ENCODE assay signal across 16 cellular contexts in the genomic region with DNA sequence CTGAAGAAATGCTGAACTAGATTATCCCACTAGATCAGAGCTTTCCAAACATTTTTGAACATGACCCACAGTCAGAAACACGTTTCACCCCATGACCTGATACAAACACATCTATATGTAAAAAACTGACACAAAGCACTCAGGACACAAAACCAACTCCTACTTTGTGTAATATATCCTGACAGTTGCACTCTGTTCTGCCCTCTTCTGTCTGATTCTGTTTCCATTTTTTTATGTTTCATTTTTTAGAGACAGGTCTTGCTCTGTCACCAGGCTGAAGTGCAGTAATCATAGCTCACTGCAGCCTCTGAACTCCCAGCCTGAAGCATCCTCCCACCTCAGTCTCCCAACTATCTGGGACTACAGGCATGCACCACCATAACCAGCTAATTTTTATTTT. TPM values are rescaled to one million over a fixed set of nuclear protein-coding genes. Genes with fewer than 3 reads are reported as not detected.
DNase-seq lines count a peak whose midpoint lies in the region; ATAC-seq and TF ChIP-seq lines count a peak whose summit lies in the region.
"Had no signal": no experiment of that assay in that cellular context is flagged by ENCODE, and none has a peak within 500 bp of the region (broad histone marks: within the 10 kb centered on the region; RNA-seq: fewer than 3 reads in every experiment).

No MANE protein-coding gene starts in this region.

- peaks cover 12% of the 10 kb centered on the region for H3K4me1 Mint-ChIP-seq in T-helper 17 cell
- peaks cover 16 to 40% (median 31%) of the 10 kb centered on the region in 3 donors for H3K4me1 Mint-ChIP-seq in naive B cell

- no peak overlapping the region for H3K4me3 ChIP-seq in DND-41 (ENCODE audit: low read depth in 1 of 2, low read length in 2 of 2)
- H3K4me3 ChIP-seq: BLaER1 treated with 17β-estradiol and CSF1 and Interleukin-3, amounts not matched to agents 10 nM and 100 nM; breast epithelium; heart left ventricle; stomach had no signal

- no peaks in the 10 kb centered on the region for H3K4me1 ChIP-seq in DND-41 (ENCODE audit: insufficient read depth, low read length)
- H3K4me1 ChIP-seq: breast epithelium, stomach had no signal

- H3K36me3 Mint-ChIP-seq in T-helper 17 cell (ENCODE audit: low read depth) (no peaks in the 10 kb centered on the region), naive B cell (peaks cover 0 to 6% of the 10 kb centered on the region in 2 donors)

- H3K27ac ChIP-seq in DND-41 (ENCODE audit: low read length) = no peak overlapping the region
- H3K27ac ChIP-seq: BLaER1 treated with 17β-estradiol and CSF1 and Interleukin-3, amounts not matched to agents 10 nM and 100 nM; breast epithelium; stomach had no signal

- H4K20me1 ChIP-seq in DND-41 (ENCODE audit: insufficient read depth, low read length) = no peaks in the 10 kb centered on the region
- H4K20me1 ChIP-seq: BLaER1 treated with 17β-estradiol and CSF1 and Interleukin-3, amounts not matched to agents 10 nM and 100 nM had no signal

- H3K9me3 ChIP-seq in DND-41 (ENCODE audit: insufficient read depth, low read length, severe bottlenecking) (no peaks in the 10 kb centered on the region), T-helper 17 cell (ENCODE audit: control insufficient read depth, low read length, poor library complexity, severe bottlenecking) (no peaks in the 10 kb centered on the region)

- no peak overlapping the region for H3K4me2 ChIP-seq in DND-41 (ENCODE audit: insufficient read depth, low read length)
- H3K4me2 ChIP-seq: BLaER1 treated with 17β-estradiol and CSF1 and Interleukin-3, amounts not matched to agents 10 nM and 100 nM had no signal

- H3K36me3 ChIP-seq in DND-41 (ENCODE audit: insufficient read depth, low read length) = no peaks in the 10 kb centered on the region
- H3K36me3 ChIP-seq: BLaER1 treated with 17β-estradiol and CSF1 and Interleukin-3, amounts not matched to agents 10 nM and 100 nM; breast epithelium; heart left ventricle; stomach had no signal

- ATAC-seq in DND-41 (ENCODE audit: insufficient read depth, low read depth) (no peak), GM18868 (IDR thresholded peaks at IDR 0.05; ENCODE audit: unreplicated experiment) (peak; percentile 49), T-helper 17 cell (peak; percentile 59), naive B cell (ENCODE audit: low read depth in 2 of 2) (peak; percentile 58 to 74), HG02973 (IDR thresholded peaks at IDR 0.05; ENCODE audit: unreplicated experiment) (no peak)

- no peak overlapping the region for H3K4me3 Mint-ChIP-seq in T-helper 17 cell
- no peak overlapping the region for H3K4me3 Mint-ChIP-seq in naive B cell
- H3K4me3 Mint-ChIP-seq: nephron progenitor cell; T-helper 1 cell treated with Interleukin-12 subunit alpha and Interleukin-12 subunit beta and Interleukin-4 antibody, amounts not matched to agents 30 μg/mL and 1 μg/mL, for 36 hours had no signal

- H3K27me3 Mint-ChIP-seq in T-helper 17 cell (peaks cover 17% of the 10 kb centered on the region), naive B cell (peaks cover 0 to 8% (median 4%) of the 10 kb centered on the region in 3 donors)

- no peak overlapping the region for H3K27ac Mint-ChIP-seq in T-helper 17 cell
- H3K27ac Mint-ChIP-seq in naive B cell = peak overlapping the region in 2 of 6 donors; percentile 60 to 79
- H3K27ac Mint-ChIP-seq: nephron progenitor cell; T-helper 1 cell treated with Interleukin-12 subunit alpha and Interleukin-12 subunit beta and Interleukin-4 antibody, amounts not matched to agents 30 μg/mL and 1 μg/mL, for 36 hours had no signal

- peaks cover 0 to 4% (median 3%) of the 10 kb centered on the region in 7 donors for H3K9me3 Mint-ChIP-seq in naive B cell

- H2AFZ ChIP-seq in DND-41 (ENCODE audit: low read depth, low read length) = no peak overlapping the region

- H3K27me3 ChIP-seq in DND-41 (ENCODE audit: insufficient read depth, low read length, poor library complexity) = no peaks in the 10 kb centered on the region
- H3K27me3 ChIP-seq: BLaER1 treated with 17β-estradiol and CSF1 and Interleukin-3, amounts not matched to agents 10 nM and 100 nM; breast epithelium; heart left ventricle; stomach had no signal

- H3K79me2 ChIP-seq in DND-41 (ENCODE audit: insufficient read depth, low read length) = no peaks in the 10 kb centered on the region

- no peak overlapping the region for H3K9ac ChIP-seq in DND-41 (ENCODE audit: low read depth, low read length)
- H3K9ac ChIP-seq: BLaER1 treated with 17β-estradiol and CSF1 and Interleukin-3, amounts not matched to agents 10 nM and 100 nM had no signal

- TF ChIP-seq CTCF in DND-41 (IDR thresholded peaks at IDR 0.05; ENCODE audit: borderline replicate concordance, extremely low read depth, low read length, poor library complexity, severe bottlenecking) = peak; percentile 3

- no peak for DNase-seq in DND-41
- DNase-seq in T-helper 17 cell = no peak
- no peak for DNase-seq in naive B cell
- DNase-seq in activated CD8-positive, alpha-beta memory T cell treated with anti-CD3 and anti-CD28 coated beads, Interleukin-2, amount 50 U/mL, for 48 hours = no peak
- no peak for DNase-seq in SK-N-DZ (ENCODE audit: low spot score)
- DNase-seq: activated CD4-positive, alpha-beta T cell treated with anti-CD3 and anti-CD28 coated beads, Interleukin-2, amount 50 U/mL, for 1 hour; EL; NCI-H226; nephron progenitor cell; stomach had no signal

RNA-seq across cellular contexts. Expression of a gene that starts 15.8 kb away (rescaled TPM):
- 10 to 100 TPM; 51.8 to 55.8 TPM for total RNA-seq in T-helper 17 cell
- 100 to 1,000 TPM in 3 of 6 donors, 10 to 100 TPM in 3; 63.0 to 147 (median 106) TPM for polyA plus RNA-seq in naive B cell (ENCODE audit: low read depth in 6 of 6)
- polyA plus RNA-seq in SK-N-DZ (2014; cell fraction: cytosol; rRNA removed) = 9.9 and 10.3 TPM in 2 replicates
- 6.0 and 7.1 TPM in 2 replicates for polyA plus RNA-seq in SK-N-DZ (2014; cell fraction: nucleus; rRNA removed)

Comparison
In these comparisons a context has a peak if more than half of its experiments do, and no peak if none do; other contexts are left out.
1. ATAC-seq: peak in GM18868 (single experiment), T-helper 17 cell (single experiment) and naive B cell (2 of 2); none in DND-41 (single experiment) and HG02973 (single experiment).